Comparison of ENCODE assay signal across 8 cellular contexts in the genomic region with DNA sequence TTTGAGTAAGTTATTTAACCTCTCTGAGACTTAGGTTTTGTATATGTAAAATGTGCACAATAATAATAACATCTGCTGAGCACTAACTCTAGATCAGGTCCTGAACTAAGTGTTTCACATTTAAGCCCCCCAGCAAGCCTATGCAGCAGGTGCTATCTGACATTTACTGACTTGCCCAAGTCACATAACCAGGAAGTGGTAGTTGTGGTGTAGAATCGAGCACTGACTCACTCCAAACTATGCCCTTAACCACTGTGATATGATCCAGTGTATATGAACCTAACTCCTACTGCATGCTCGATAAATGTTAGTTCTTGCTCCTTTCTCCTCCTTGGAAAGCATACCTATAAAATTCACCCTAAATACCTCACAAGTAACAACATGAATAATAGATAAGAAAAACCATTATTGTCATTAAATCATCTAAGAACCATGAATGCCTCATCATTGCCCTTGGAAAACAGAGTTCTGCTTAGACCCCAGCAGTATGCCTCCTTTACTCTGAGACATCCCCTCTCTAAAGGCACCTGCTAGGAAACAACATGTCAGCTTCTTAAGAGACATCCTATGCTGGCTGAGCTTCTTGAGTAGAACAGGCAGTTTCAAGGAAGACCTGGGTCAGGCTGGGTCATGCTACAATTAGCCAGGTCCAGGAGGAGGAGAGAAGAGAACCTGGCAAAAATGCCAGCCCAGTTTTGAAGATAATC. TPM values are rescaled to one million over a fixed set of nuclear protein-coding genes. Genes with fewer than 3 reads are reported as not detected.
DNase-seq lines count a peak whose midpoint lies in the region; ATAC-seq and TF ChIP-seq lines count a peak whose summit lies in the region.

No MANE protein-coding gene starts in this region.

- H3K27ac ChIP-seq in esophagus squamous epithelium (no peak overlapping the region), gastroesophageal sphincter (no peak overlapping the region)

- peaks cover 57% of the 10 kb centered on the region for H3K4me1 Mint-ChIP-seq in chondrocyte (ENCODE audit: low read depth)

- 41 to 54% methylated on average over 2 of the region's 2 CpGs for WGBS in esophagus squamous epithelium, 2 donors
- WGBS in gastroesophageal sphincter (ENCODE audit: low coverage in 1 of 2), 2 donors: 63 to 100% methylated on average over 1 to 2 of the region's 2 CpGs

- no peak for TF ChIP-seq EP300 in gastroesophageal sphincter (IDR thresholded peaks at IDR 0.05)

- DNase-seq in H4 (ENCODE audit: low spot score) (peak; percentile 61), LoVo (ENCODE audit: low spot score) (peak; percentile 20), chondrocyte (ENCODE audit: low spot score) (no peak), esophagus squamous epithelium (lab: John Stamatoyannopoulos, UW) (no peak), Right ventricle myocardium superior (no peak), GM03348 (ENCODE audit: low spot score) (no peak)

- no peaks in the 10 kb centered on the region for H3K9me3 Mint-ChIP-seq in chondrocyte (ENCODE audit: low read depth)

- H3K27ac Mint-ChIP-seq in chondrocyte (ENCODE audit: unreplicated experiment): peak overlapping the region; percentile 83

- H3K27me3 ChIP-seq in esophagus squamous epithelium (peaks cover 0 to 50% (median 0%) of the 10 kb centered on the region in 4 donors), gastroesophageal sphincter (no peaks in the 10 kb centered on the region)

- intact Hi-C loops in esophagus squamous epithelium (cut with DNase I): no loop called here
- intact Hi-C loops in Right ventricle myocardium superior (cut with DNase I): no loop called here

- no peaks in the 10 kb centered on the region for H3K36me3 Mint-ChIP-seq in chondrocyte (ENCODE audit: low read depth)

- ATAC-seq in GM18511 (IDR thresholded peaks at IDR 0.05; ENCODE audit: unreplicated experiment) (peak; percentile 72), Right ventricle myocardium superior (ENCODE audit: poor library complexity) (no peak), gastroesophageal sphincter (no peak)

- peaks cover 12 to 21% (median 17%) of the 10 kb centered on the region in 3 donors for H3K4me1 ChIP-seq in esophagus squamous epithelium
- H3K4me1 ChIP-seq in gastroesophageal sphincter: peaks cover 0 to 25% (median 10%) of the 10 kb centered on the region in 3 donors

- H3K4me3 ChIP-seq in esophagus squamous epithelium: no peak overlapping the region
- no peak overlapping the region for H3K4me3 ChIP-seq in gastroesophageal sphincter

- no peak for TF ChIP-seq CTCF in chondrocyte (IDR thresholded peaks at IDR 0.05)
- no peak for TF ChIP-seq CTCF in esophagus squamous epithelium (IDR thresholded peaks at IDR 0.05)
- TF ChIP-seq CTCF in gastroesophageal sphincter (IDR thresholded peaks at IDR 0.05): no peak

- H3K36me3 ChIP-seq in esophagus squamous epithelium (no peaks in the 10 kb centered on the region), gastroesophageal sphincter (no peaks in the 10 kb centered on the region)

- no peaks in the 10 kb centered on the region for H3K27me3 Mint-ChIP-seq in chondrocyte (ENCODE audit: low read depth)

- TF ChIP-seq POLR2A in esophagus squamous epithelium (IDR thresholded peaks at IDR 0.05) (no peak), gastroesophageal sphincter (IDR thresholded peaks at IDR 0.05) (no peak)

- no peak overlapping the region for H3K4me3 Mint-ChIP-seq in chondrocyte (ENCODE audit: unreplicated experiment)

- H3K9me3 ChIP-seq in esophagus squamous epithelium (no peaks in the 10 kb centered on the region), gastroesophageal sphincter (no peaks in the 10 kb centered on the region)

RNA-seq across cellular contexts. Expression of gene SHC4, which starts 3.0 kb away (rescaled TPM):
- total RNA-seq in H4 (2014; rRNA removed; shearing (Covaris generic)): 0.93 and 1.3 TPM in 2 replicates
- total RNA-seq in chondrocyte (35.3 to 61.8 TPM (median 35.6 TPM) in 3 replicates), esophagus squamous epithelium (under 1 TPM in 3 of 4 donors, not detected in 1; 0.18 to 0.50 (median 0.38) TPM), Right ventricle myocardium superior (2.5 TPM), gastroesophageal sphincter (1 to 10 TPM; 1.4 to 4.2 (median 2.1) TPM)

Comparison
In these comparisons a context has a peak if more than half of its experiments do, and no peak if none do; other contexts are left out.
1. DNase-seq: peak in H4 (single experiment) and LoVo (single experiment); none in chondrocyte (single experiment), esophagus squamous epithelium (single experiment), Right ventricle myocardium superior (single experiment) and GM03348 (single experiment).